In genomic region chr11:15826826-15827225, GRCh38 we compare ENCODE assay signal across 9 cellular contexts.
DNase-seq lines count a peak whose midpoint lies in the region; ATAC-seq, FAIRE-seq and TF ChIP-seq lines count a peak whose summit lies in the region.
"Had no signal": no experiment of that assay in that cellular context is flagged by ENCODE, and none has a peak within 500 bp of the region (broad histone marks: within the 10 kb centered on the region; RNA-seq: fewer than 3 reads in every experiment).

No MANE protein-coding gene starts in this region.

- H3K79me2 ChIP-seq in H1 (ENCODE audit: control insufficient read depth in 1 of 2, insufficient read depth in 2 of 2, low read length in 2 of 2) (no peaks in the 10 kb centered on the region), neural cell (replicated peaks; ENCODE audit: insufficient read depth, low read length) (no peaks in the 10 kb centered on the region)

- peak; percentile 92 for TF ChIP-seq RAD21 in H1 (IDR thresholded peaks at IDR 0.05 in 1 of 2, conservative IDR thresholded peaks at IDR 0.05 in 1 of 2; ENCODE audit: low read depth in 2 of 2, low read length in 2 of 2)
- TF ChIP-seq RAD21 in neural cell (conservative IDR thresholded peaks at IDR 0.05) = no peak

- no peak overlapping the region for H2BK15ac ChIP-seq in H1 (ENCODE audit: low read length)

- ATAC-seq in GM19328 (IDR thresholded peaks at IDR 0.05; ENCODE audit: unreplicated experiment) = no peak

- no peaks in the 10 kb centered on the region for H3K9me2 ChIP-seq in neural cell (ENCODE audit: insufficient read depth, low read length)

- no peak overlapping the region for H2BK5ac ChIP-seq in H1 (ENCODE audit: low read depth, low read length)

- H2BK20ac ChIP-seq in H1 (ENCODE audit: low read length) = no peak overlapping the region

- H3K23ac ChIP-seq in H1 (ENCODE audit: insufficient read length) = no peak overlapping the region

- H3K36me3 ChIP-seq in H1 (ENCODE audit: control insufficient read depth in 2 of 4, insufficient read depth in 4 of 4, low read length in 3 of 4) (no peaks in the 10 kb centered on the region), neural cell (ENCODE audit: insufficient read depth, low read length) (no peaks in the 10 kb centered on the region)

- no peak overlapping the region for H3K4ac ChIP-seq in H1 (replicated peaks; ENCODE audit: insufficient read length, low read depth, low read length)

- H3K23me2 ChIP-seq in H1 (ENCODE audit: low read depth, low read length) = no peaks in the 10 kb centered on the region

- no peak overlapping the region for H2BK12ac ChIP-seq in H1 (ENCODE audit: low read depth, low read length)

- H2AK5ac ChIP-seq in H1 (ENCODE audit: low read depth, low read length) = no peak overlapping the region

- TF ChIP-seq CTCF in H1 (IDR thresholded peaks at IDR 0.05; ENCODE audit: control extremely low read depth in 1 of 3, insufficient read depth in 1 of 3, low read depth in 1 of 3, low read length in 3 of 3) (peak; percentile 88 to 93 (median 89)), neural cell (IDR thresholded peaks at IDR 0.05; ENCODE audit: poor library complexity, severe bottlenecking) (peak; percentile 29)

- H3K4me2 ChIP-seq in H1 (ENCODE audit: insufficient read depth in 1 of 2, low read depth in 2 of 2, low read length in 2 of 2) = no peak overlapping the region
- no peak overlapping the region for H3K4me2 ChIP-seq in neural cell (ENCODE audit: low read length)

- no peak overlapping the region for H3K9ac ChIP-seq in H1 (replicated peaks in 1 of 4; ENCODE audit: extremely low read depth in 1 of 4, low read depth in 3 of 4, low read length in 3 of 4)
- no peak overlapping the region for H3K9ac ChIP-seq in neural cell (ENCODE audit: low read length)

- POLR2A ChIA-PET in H1 (lab: Charles Lee; ENCODE audit: partially characterized antibody) = no interaction called here

- H2AFZ ChIP-seq in H1 (ENCODE audit: low read length) (no peak overlapping the region), neural cell (ENCODE audit: low read depth, low read length) (no peak overlapping the region)

- CTCF ChIA-PET in H1 (lab: Charles Lee; ENCODE audit: partially characterized antibody) = interaction anchor here (0.6 to 3.6 kb wide), 50 partner anchors 9 to 795 kb away, joined by 3 to 39 read pairs (median 4); no protein-coding TSS in a partner anchor

- H4K20me1 ChIP-seq in H1 (replicated peaks in 1 of 2; ENCODE audit: control insufficient read depth in 1 of 2, insufficient read depth in 2 of 2, low read length in 2 of 2) = no peaks in the 10 kb centered on the region
- no peaks in the 10 kb centered on the region for H4K20me1 ChIP-seq in neural cell (ENCODE audit: insufficient read depth)

- H3K27me3 ChIP-seq in H1 (replicated peaks in 1 of 4; ENCODE audit: control insufficient read depth in 3 of 4, extremely low read depth in 1 of 4, insufficient read depth in 3 of 4, low read length in 3 of 4) = peaks cover 0 to 3% (median 0%) of the 10 kb centered on the region in 4 experiments; a peak in 1 of 7 replicates
- H3K27me3 ChIP-seq in neural cell (ENCODE audit: insufficient read depth, low read depth, low read length) = no peaks in the 10 kb centered on the region

- H3K79me1 ChIP-seq in H1 (ENCODE audit: low read depth, low read length) = no peaks in the 10 kb centered on the region

- H3K27ac ChIP-seq in H1 (ENCODE audit: low read depth, low read length) (no peak overlapping the region), neural cell (ENCODE audit: low read length) (no peak overlapping the region)

- H4K91ac ChIP-seq in H1 (replicated peaks; ENCODE audit: insufficient read length, low read length) = no peak overlapping the region

- no peak overlapping the region for H4K8ac ChIP-seq in H1 (ENCODE audit: extremely low read depth, insufficient read depth, low read length)

- H3K56ac ChIP-seq in H1 (replicated peaks; ENCODE audit: insufficient read length, low read depth, low read length) = no peak overlapping the region

- H3K4me3 ChIP-seq in H1 (ENCODE audit: extremely low read depth in 1 of 4, insufficient read depth in 2 of 4, low read depth in 3 of 4, low read length in 4 of 4) (no peak overlapping the region), neural cell (ENCODE audit: low read length) (no peak overlapping the region)

- DNase-seq in NCI-H2029 treated with DMSO at 0.1 percent for 48 hours (lab: John Stamatoyannopoulos, UW) = peak; percentile 8
- no peak for DNase-seq in NCI-H2029 (lab: John Stamatoyannopoulos, UW)
- peak; percentile 72 for DNase-seq in H4 (ENCODE audit: low spot score)
- peak; percentile 27 for DNase-seq in NCI-H526 treated with DMSO at 0.1 percent for 48 hours (lab: John Stamatoyannopoulos, UW)
- DNase-seq in H1 (ENCODE audit: low read depth in 1 of 2, low spot score in 2 of 2) = peak; percentile 39 to 97
- no peak for DNase-seq in NCI-H128 (lab: John Stamatoyannopoulos, UW; ENCODE audit: unreplicated experiment)
- DNase-seq: CD4-positive, CD25-positive, alpha-beta regulatory T cell had no signal

- no peak for TF ChIP-seq POLR2A in H1 (IDR thresholded peaks at IDR 0.05; ENCODE audit: control extremely low read depth in 1 of 2, low read depth in 2 of 2, low read length in 2 of 2)

- no peaks in the 10 kb centered on the region for H3K9me3 ChIP-seq in H1 (ENCODE audit: insufficient read depth in 2 of 2, low read depth in 1 of 2, low read length in 1 of 2)
- H3K9me3 ChIP-seq in neural cell (ENCODE audit: low read length) = no peaks in the 10 kb centered on the region

- H3K14ac ChIP-seq in H1 (ENCODE audit: insufficient read length) = no peak overlapping the region

- no peaks in the 10 kb centered on the region for H3K4me1 ChIP-seq in H1 (replicated peaks in 1 of 4; ENCODE audit: control insufficient read depth in 3 of 4, insufficient read depth in 4 of 4, low read length in 3 of 4)

- peak; percentile 69 for FAIRE-seq in H1 (lab: Jason Lieb, UNC)

- TF ChIP-seq EP300 in H1 (IDR thresholded peaks at IDR 0.05; ENCODE audit: borderline replicate concordance in 1 of 2, low read depth in 2 of 2, low read length in 2 of 2) = no peak
- no peak for TF ChIP-seq EP300 in neural cell (conservative IDR thresholded peaks at IDR 0.05; ENCODE audit: poor library complexity, severe bottlenecking)

- H3F3A ChIP-seq in neural cell (ENCODE audit: insufficient read depth, low read length, poor library complexity, severe bottlenecking) = no peaks in the 10 kb centered on the region

- no peak overlapping the region for H4K5ac ChIP-seq in H1 (ENCODE audit: insufficient read length, low read depth, low read length)

- H3K18ac ChIP-seq in H1 (ENCODE audit: extremely low read depth, low read length) = no peak overlapping the region

- no peak overlapping the region for H2BK120ac ChIP-seq in H1 (replicated peaks; ENCODE audit: low read depth, low read length)

TF ChIP-seq in H1, 55 proteins besides CTCF, POLR2A, EP300 and RAD21:
- peak; percentile 38; the same call in 1 of the 2 replicates for TF ChIP-seq YY1 (IDR thresholded peaks at IDR 0.05; ENCODE audit: low read depth, low read length)
- TF ChIP-seq CBX8 (IDR thresholded peaks at IDR 0.05; ENCODE audit: borderline replicate concordance, low read depth, low read length) = no peak

TF ChIP-seq in neural cell, 6 proteins besides CTCF, POLR2A, EP300 and RAD21:
- TF ChIP-seq SMC3 (conservative IDR thresholded peaks at IDR 0.05; ENCODE audit: poor library complexity) (peak; percentile 20), EZH2 (IDR thresholded peaks at IDR 0.05; ENCODE audit: borderline replicate concordance, insufficient read depth, low read length, poor library complexity, severe bottlenecking) (no peak)
TF ChIP-seq in neural cell: peak in this region for 1.

Comparison
In these comparisons a context has a peak if more than half of its experiments do, and no peak if none do; other contexts are left out.
1. DNase-seq: peak in NCI-H2029 treated with DMSO at 0.1 percent for 48 hours (single experiment), H4 (single experiment), NCI-H526 treated with DMSO at 0.1 percent for 48 hours (single experiment) and H1 (2 of 2); none in NCI-H2029 (single experiment) and NCI-H128 (single experiment).